ENCODE assay signal across 8 cellular contexts in genomic region chr17:81553018-81553615, GRCh38. TPM values are rescaled to one million over a fixed set of nuclear protein-coding genes. Genes with fewer than 3 reads are reported as not detected.
DNase-seq lines count a peak whose midpoint lies in the region; ATAC-seq and TF ChIP-seq lines count a peak whose summit lies in the region.

No MANE protein-coding gene starts in this region.

- peak overlapping the region; percentile 86 to 94 (median 93) for H3K27ac Mint-ChIP-seq in CD14-positive monocyte
- peak overlapping the region; percentile 69 to 95 (median 92) for H3K27ac Mint-ChIP-seq in naive thymus-derived CD4-positive, alpha-beta T cell
- peak overlapping the region; percentile 96 for H3K27ac Mint-ChIP-seq in stimulated activated naive B cell treated with anti-CD40 and anti-IgM and Interleukin-4, amounts not matched to agents 10 μg/mL and 1 μg/mL and 100 μg/mL, for 72 hours

- CTCF ChIA-PET in naive thymus-derived CD4-positive, alpha-beta T cell (lab: Charles Lee), result interaction anchor here (0.7 to 1.6 kb wide), 5 partner anchors 14 to 300 kb away, joined by 3 to 7 read pairs (median 4); no protein-coding TSS in a partner anchor

- DNase-seq in CD14-positive monocyte (ENCODE audit: low spot score), result peak; percentile 67
- peak; percentile 90 for DNase-seq in HuH-7 (ENCODE audit: low spot score)
- peak; percentile 85 for DNase-seq in OCI-M1 (lab: John Stamatoyannopoulos, UW)
- DNase-seq in activated T-cell treated with anti-CD3 and anti-CD28 coated beads for 48 hours (ENCODE audit: low read depth), result peak; percentile 74
- DNase-seq in naive thymus-derived CD4-positive, alpha-beta T cell, result peak; percentile 34 to 83 (median 75)
- DNase-seq in stimulated activated naive B cell treated with anti-CD40 and anti-IgM and Interleukin-4, amounts not matched to agents 10 μg/mL and 1 μg/mL and 100 μg/mL, for 72 hours, result peak; percentile 74

- H3K27me3 Mint-ChIP-seq in CD14-positive monocyte (ENCODE audit: low read depth in 3 of 3), result peaks cover 0 to 1% (median 0%) of the 10 kb centered on the region in 3 donors
- H3K27me3 Mint-ChIP-seq in naive thymus-derived CD4-positive, alpha-beta T cell, result no peaks in the 10 kb centered on the region
- no peaks in the 10 kb centered on the region for H3K27me3 Mint-ChIP-seq in stimulated activated naive B cell treated with anti-CD40 and anti-IgM and Interleukin-4, amounts not matched to agents 10 μg/mL and 1 μg/mL and 100 μg/mL, for 72 hours

- peaks cover 31 to 58% of the 10 kb centered on the region in 2 donors for H3K36me3 Mint-ChIP-seq in CD14-positive monocyte
- peaks cover 0 to 17% (median 8%) of the 10 kb centered on the region in 5 donors for H3K36me3 Mint-ChIP-seq in naive thymus-derived CD4-positive, alpha-beta T cell
- peaks cover 33 to 44% of the 10 kb centered on the region in 2 donors for H3K36me3 Mint-ChIP-seq in stimulated activated naive B cell treated with anti-CD40 and anti-IgM and Interleukin-4, amounts not matched to agents 10 μg/mL and 1 μg/mL and 100 μg/mL, for 72 hours

- H3K9me3 Mint-ChIP-seq in CD14-positive monocyte, result peaks cover 0 to 2% (median 0%) of the 10 kb centered on the region in 7 donors
- no peaks in the 10 kb centered on the region for H3K9me3 Mint-ChIP-seq in naive thymus-derived CD4-positive, alpha-beta T cell
- H3K9me3 Mint-ChIP-seq in stimulated activated naive B cell treated with anti-CD40 and anti-IgM and Interleukin-4, amounts not matched to agents 10 μg/mL and 1 μg/mL and 100 μg/mL, for 72 hours, result no peaks in the 10 kb centered on the region

- no peaks in the 10 kb centered on the region for H3K9me3 ChIP-seq in naive thymus-derived CD4-positive, alpha-beta T cell (ENCODE audit: control insufficient read depth in 2 of 3, low read length in 3 of 3)

- peak; percentile 51 for ATAC-seq in GM19395 (IDR thresholded peaks at IDR 0.05; ENCODE audit: unreplicated experiment)
- ATAC-seq in esophagus mucosa, result peak; percentile 58
- peak; percentile 77 for ATAC-seq in naive thymus-derived CD4-positive, alpha-beta T cell
- ATAC-seq in stimulated activated naive B cell treated with anti-CD40 and anti-IgM and Interleukin-4, amounts not matched to agents 10 μg/mL and 1 μg/mL and 100 μg/mL, for 72 hours (replicated peaks), result peak; percentile 75 to 78

- POLR2A ChIA-PET in naive thymus-derived CD4-positive, alpha-beta T cell (lab: Charles Lee), result interaction anchor here (0.8 to 6.0 kb wide), 10 partner anchors 11 to 258 kb away, joined by 3 to 65 read pairs (median 6); partner anchors contain the start of genes ACTG1 and SLC38A10

- peak overlapping the region; percentile 77 for H3K4me3 ChIP-seq in naive thymus-derived CD4-positive, alpha-beta T cell (ENCODE audit: low read length)

- H3K27ac ChIP-seq in naive thymus-derived CD4-positive, alpha-beta T cell (ENCODE audit: low read depth, low read length), result peak overlapping the region; percentile 95

- peak overlapping the region; percentile 87 to 91 for H3K4me3 Mint-ChIP-seq in CD14-positive monocyte
- H3K4me3 Mint-ChIP-seq in naive thymus-derived CD4-positive, alpha-beta T cell, result peak overlapping the region; percentile 88 to 93 (median 90)
- H3K4me3 Mint-ChIP-seq in stimulated activated naive B cell treated with anti-CD40 and anti-IgM and Interleukin-4, amounts not matched to agents 10 μg/mL and 1 μg/mL and 100 μg/mL, for 72 hours, result peak overlapping the region; percentile 91 to 98

- TF ChIP-seq CTCF in CD14-positive monocyte (IDR thresholded peaks at IDR 0.05), result no peak

- H3K4me1 ChIP-seq in naive thymus-derived CD4-positive, alpha-beta T cell (ENCODE audit: control insufficient read depth in 2 of 2, insufficient read depth in 2 of 2, low read length in 2 of 2), result peaks cover 17% of the 10 kb centered on the region in 2 donors

- H3K36me3 ChIP-seq in naive thymus-derived CD4-positive, alpha-beta T cell (ENCODE audit: control insufficient read depth in 2 of 3, insufficient read depth in 3 of 3, low read length in 3 of 3), result peaks cover 0 to 27% (median 3%) of the 10 kb centered on the region in 3 experiments

- H3K27me3 ChIP-seq in naive thymus-derived CD4-positive, alpha-beta T cell (ENCODE audit: control insufficient read depth in 2 of 2, insufficient read depth in 2 of 2, low read length in 2 of 2), result no peaks in the 10 kb centered on the region

- peaks cover 47% of the 10 kb centered on the region for H3K4me1 Mint-ChIP-seq in CD14-positive monocyte
- peaks cover 16 to 41% (median 36%) of the 10 kb centered on the region in 7 donors for H3K4me1 Mint-ChIP-seq in naive thymus-derived CD4-positive, alpha-beta T cell
- peaks cover 35 to 64% of the 10 kb centered on the region in 2 donors for H3K4me1 Mint-ChIP-seq in stimulated activated naive B cell treated with anti-CD40 and anti-IgM and Interleukin-4, amounts not matched to agents 10 μg/mL and 1 μg/mL and 100 μg/mL, for 72 hours

- intact Hi-C loops in CD14-positive monocyte (cut with micrococcal nuclease), result loop anchor here (2.0 to 5.0 kb wide), 3 partner anchors 34 to 48 kb away; partner anchors contain the start of gene ACTG1 (in 1 of the 2)
- intact Hi-C loops in naive thymus-derived CD4-positive, alpha-beta T cell (cut with micrococcal nuclease), result loop anchor here (1.0 to 10.0 kb wide), 17 partner anchors 34 to 1291 kb away; partner anchors contain the start of genes MRPL12 (in 2 of the 2), SLC38A10 (in 2 of the 2), ACTG1 (in 1 of the 2) and ARL16 (in 1 of the 2)

RNA-seq across cellular contexts. Expression of gene FAAP100, which starts 1.0 kb away (rescaled TPM):
- polyA plus RNA-seq in CD14-positive monocyte, result 10 to 100 TPM; 10.3 to 13.9 TPM
- 16.3 TPM for total RNA-seq in esophagus mucosa
- 10 to 100 TPM; 28.8 to 57.0 (median 43.6) TPM for total RNA-seq in naive thymus-derived CD4-positive, alpha-beta T cell
- polyA plus RNA-seq in naive thymus-derived CD4-positive, alpha-beta T cell, result 10 to 100 TPM in 1 of 2 donors, 1 to 10 TPM in 1; 9.0 to 20.1 TPM

RNA-seq across cellular contexts. Expression of gene FSCN2, which starts 24.9 kb away (rescaled TPM):
- polyA plus RNA-seq in CD14-positive monocyte, result not detected
- 0.76 TPM for total RNA-seq in esophagus mucosa
- total RNA-seq in naive thymus-derived CD4-positive, alpha-beta T cell, result 1 to 10 TPM in 2 of 5 experiments, under 1 TPM in 3; 0.56 to 1.6 (median 0.70) TPM
- not detected for polyA plus RNA-seq in naive thymus-derived CD4-positive, alpha-beta T cell

RNA-seq across cellular contexts. Expression of gene ACTG1, which starts 40.5 kb away (rescaled TPM):
- polyA plus RNA-seq in CD14-positive monocyte, result 1,000 to 10,000 TPM; 1,133 to 1,620 TPM
- total RNA-seq in esophagus mucosa, result 4,027 TPM
- 1,000 to 10,000 TPM in 4 of 5 experiments, 100 to 1,000 TPM in 1; 971 to 4,639 (median 1,185) TPM for total RNA-seq in naive thymus-derived CD4-positive, alpha-beta T cell
- polyA plus RNA-seq in naive thymus-derived CD4-positive, alpha-beta T cell, result 1,000 to 10,000 TPM; 1,098 to 1,433 TPM

Comparison
In these comparisons a context has a peak if more than half of its experiments do, and no peak if none do; other contexts are left out.
1. Peak in every context shown above with its lines: DNase-seq, ATAC-seq, H3K4me3 ChIP-seq and H3K27ac ChIP-seq.